ENCODE assay signal across 15 cellular contexts in genomic region chr10:85643839-85644525, GRCh38.
A peak's percentile ranks its signal among the peaks of the same experiment; 100 is the strongest.
DNase-seq lines count a peak whose midpoint lies in the region; ATAC-seq and TF ChIP-seq lines count a peak whose summit lies in the region.
"Had no signal": no experiment of that assay in that cellular context is flagged by ENCODE, and none has a peak within 500 bp of the region (broad histone marks: within the 10 kb centered on the region; RNA-seq: fewer than 3 reads in every experiment).

No MANE protein-coding gene starts in this region.

- no peak for TF ChIP-seq CTCF in WERI-Rb-1 (IDR thresholded peaks at IDR 0.05; ENCODE audit: low read depth, low read length)

- H3K27ac ChIP-seq in HUES48 (ENCODE audit: low read depth, low read length) (peak overlapping the region; percentile 83), WERI-Rb-1 (no peak overlapping the region)

- no peaks in the 10 kb centered on the region for H3K9me3 ChIP-seq in HUES48 (ENCODE audit: control insufficient read depth, insufficient read depth, low read length)
- no peaks in the 10 kb centered on the region for H3K9me3 ChIP-seq in WERI-Rb-1 (ENCODE audit: severe bottlenecking)
- H3K9me3 ChIP-seq: pancreas, suprapubic skin had no signal

- in situ Hi-C loops in ACHN (cut with HindIII; ENCODE audit: low pct_ligation_motif_present, low pct_unique_long_range_greater_than_20kb, low sequenced_read_pairs), result no loop called here

- peak; percentile 54 for ATAC-seq in left colon
- ATAC-seq: activated naive CD8-positive, alpha-beta T cell treated with anti-CD3 and anti-CD28 coated beads, Interleukin-2, amount 50 U/mL, for 24 hours; pancreas had no signal

- H3K27me3 ChIP-seq in HUES48 (ENCODE audit: control insufficient read depth, insufficient read depth, low read length) (no peaks in the 10 kb centered on the region), WERI-Rb-1 (ENCODE audit: insufficient read depth, low read depth, severe bottlenecking) (no peaks in the 10 kb centered on the region)
- H3K27me3 ChIP-seq: pancreas, suprapubic skin had no signal

- no peak overlapping the region for H3K9ac ChIP-seq in HUES48 (ENCODE audit: low read depth, low read length)

- DNase-seq in ACHN, result peak; percentile 88
- DNase-seq in astrocyte of the hippocampus (ENCODE audit: low read depth, low spot score), result peak; percentile 47
- peak in 1 of 2 donors; percentile 34 for DNase-seq in left colon
- DNase-seq in cerebellar cortex (ENCODE audit: low spot score), result no peak
- no peak for DNase-seq in activated CD8-positive, alpha-beta memory T cell treated with anti-CD3 and anti-CD28 coated beads, Interleukin-2, amount 50 U/mL, for 4 hours
- no peak for DNase-seq in GM03348 (ENCODE audit: low spot score)
- no peak for DNase-seq in WERI-Rb-1
- DNase-seq: activated naive CD8-positive, alpha-beta T cell treated with anti-CD3 and anti-CD28 coated beads, Interleukin-2, amount 50 U/mL, for 24 hours; activated T-cell treated with anti-CD3 and anti-CD28 coated beads, Interleukin-2, amount 50 U/mL, for 48 hours; MV-4-11; OCI-M1; pancreas; stimulated activated CD4-positive, alpha-beta T cell treated with anti-CD3 and anti-CD28 coated beads, Interleukin-12 subunit alpha, Interleukin-12 subunit beta, amount 100 ng/mL, for 4 hours had no signal

- peaks cover 6% of the 10 kb centered on the region; the same call in 1 of the 2 replicates for H3K4me1 ChIP-seq in HUES48 (ENCODE audit: control insufficient read depth, insufficient read depth, low read length)

- H3K36me3 ChIP-seq in HUES48 (ENCODE audit: control insufficient read depth, insufficient read depth, low read length) (no peaks in the 10 kb centered on the region), WERI-Rb-1 (no peaks in the 10 kb centered on the region)
- H3K36me3 ChIP-seq: pancreas, suprapubic skin had no signal

- intact Hi-C loops in left colon (cut with DNase I, micrococcal nuclease), result no loop called here

- no peak overlapping the region for H3K4me3 ChIP-seq in HUES48 (ENCODE audit: low read depth, low read length)
- no peak overlapping the region for H3K4me3 ChIP-seq in WERI-Rb-1 (ENCODE audit: low read depth, low read length)
- H3K4me3 ChIP-seq: pancreas, suprapubic skin had no signal

Comparison
In these comparisons a context has a peak if more than half of its experiments do, and no peak if none do; other contexts are left out.
1. DNase-seq: peak in ACHN (single experiment) and astrocyte of the hippocampus (single experiment); none in cerebellar cortex (single experiment), activated CD8-positive, alpha-beta memory T cell treated with anti-CD3 and anti-CD28 coated beads, Interleukin-2, amount 50 U/mL, for 4 hours (single experiment), GM03348 (single experiment) and WERI-Rb-1 (single experiment).